Comparison of ENCODE assay signal across 15 cellular contexts in the genomic region with DNA sequence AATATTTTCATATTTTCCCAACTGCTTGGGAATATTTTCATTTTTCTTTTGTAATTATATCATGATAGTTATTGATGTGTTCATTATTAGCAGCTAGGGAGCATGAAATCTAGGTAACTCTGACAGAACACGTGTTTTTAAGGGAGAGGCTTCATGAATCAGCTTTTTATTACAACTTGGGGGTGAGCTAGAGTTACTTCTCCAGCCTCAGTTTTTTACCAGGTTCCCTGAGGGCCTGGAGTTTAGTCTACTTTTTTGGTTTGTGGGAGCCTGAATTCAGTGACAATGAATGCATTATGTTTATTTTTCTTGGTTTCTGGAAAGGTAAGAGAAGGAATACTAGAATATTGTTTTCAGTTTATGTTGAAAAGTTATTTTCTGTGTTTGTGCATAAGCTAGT.
"Had no signal": no experiment of that assay in that cellular context is flagged by ENCODE, and none has a peak within 500 bp of the region (broad histone marks: within the 10 kb centered on the region; RNA-seq: fewer than 3 reads in every experiment).

No MANE protein-coding gene starts in this region.

- H3K27ac Mint-ChIP-seq: activated naive CD8-positive, alpha-beta T cell treated with anti-CD3 and anti-CD28 coated beads for 36 hours; stimulated activated effector memory CD8-positive, alpha-beta T cell treated with anti-CD3 and anti-CD28 coated beads, Interleukin-12 subunit alpha, Interleukin-12 subunit beta, amount 100 ng/mL, for 72 hours; T-helper 2 cell treated with Interferon-gamma antibody and Interleukin-4, amounts not matched to agents 5 μg/mL and 100 μg/mL, for 36 hours had no signal

- H3K27ac ChIP-seq: esophagus squamous epithelium, ovary, tibial nerve had no signal

- DNase-seq: activated CD4-positive, alpha-beta T cell treated with anti-CD3 and anti-CD28 coated beads, Interleukin-2, amount 50 U/mL, for 48 hours; activated gamma-delta T cell; activated naive CD8-positive, alpha-beta T cell treated with anti-CD3 and anti-CD28 coated beads for 36 hours; activated T-cell treated with anti-CD3 and anti-CD28 coated beads, Interleukin-2, amount 50 U/mL, for 48 hours; dorsolateral prefrontal cortex; esophagus squamous epithelium; foreskin fibroblast; immature natural killer cell; left colon; ovary had no signal

- H3K9me3 Mint-ChIP-seq: stimulated activated effector memory CD8-positive, alpha-beta T cell treated with anti-CD3 and anti-CD28 coated beads, Interleukin-12 subunit alpha, Interleukin-12 subunit beta, amount 100 ng/mL, for 72 hours had no signal

- H3K9me3 ChIP-seq: esophagus squamous epithelium, ovary had no signal

- H3K36me3 ChIP-seq: ovary had no signal

- H3K27me3 ChIP-seq: dorsolateral prefrontal cortex, esophagus squamous epithelium, ovary, tibial nerve had no signal

- H3K4me3 ChIP-seq: dorsolateral prefrontal cortex, esophagus squamous epithelium, ovary, tibial nerve had no signal

- H3K4me3 Mint-ChIP-seq: activated naive CD8-positive, alpha-beta T cell treated with anti-CD3 and anti-CD28 coated beads for 36 hours; immature natural killer cell; nephron; stimulated activated effector memory CD8-positive, alpha-beta T cell treated with anti-CD3 and anti-CD28 coated beads, Interleukin-12 subunit alpha, Interleukin-12 subunit beta, amount 100 ng/mL, for 72 hours; T-helper 2 cell treated with Interferon-gamma antibody and Interleukin-4, amounts not matched to agents 5 μg/mL and 100 μg/mL, for 36 hours had no signal

- ATAC-seq: activated CD4-positive, CD25-positive, alpha-beta regulatory T cell treated with anti-CD3 and anti-CD28 coated beads, Interleukin-2, amount 50 U/mL, for 24 hours; left colon; stimulated activated effector memory CD8-positive, alpha-beta T cell treated with anti-CD3 and anti-CD28 coated beads, Interleukin-12 subunit alpha, Interleukin-12 subunit beta, amount 100 ng/mL, for 72 hours had no signal

- H3K27me3 Mint-ChIP-seq: activated naive CD8-positive, alpha-beta T cell treated with anti-CD3 and anti-CD28 coated beads for 36 hours had no signal
